In genomic region chr7:117882594-117882993, GRCh38 we compare ENCODE assay signal across 40 cellular contexts. TPM values are rescaled to one million over a fixed set of nuclear protein-coding genes. Genes with fewer than 3 reads are reported as not detected.
"Had no signal": no experiment of that assay in that cellular context is flagged by ENCODE, and none has a peak within 500 bp of the region (broad histone marks: within the 10 kb centered on the region; RNA-seq: fewer than 3 reads in every experiment).

No MANE protein-coding gene starts in this region.

- H3K27ac ChIP-seq: adrenal gland, ascending aorta, body of pancreas, brain microvascular endothelial cell, breast epithelium, cardiac muscle cell had no signal

- H3K4me3 ChIP-seq: adrenal gland, ascending aorta, body of pancreas, breast epithelium, cardiac muscle cell had no signal

- ATAC-seq: activated naive CD4-positive, alpha-beta T cell treated with anti-CD3 and anti-CD28 coated beads, Interleukin-2, amount 50 U/mL, for 72 hours; activated naive CD8-positive, alpha-beta T cell treated with anti-CD3 and anti-CD28 coated beads, Interleukin-2, amount 50 U/mL, for 24 hours; activated T-cell treated with anti-CD3 and anti-CD28 coated beads, Interleukin-2, amount 50 U/mL, for 4 hours; activated T-cell treated with anti-CD3 and anti-CD28 coated beads, Interleukin-2, amount 50 U/mL, for 72 hours; activated T-helper 17 cell treated with anti-CD3 and anti-CD28 coated beads, Interleukin-2, amount 50 U/mL, for 72 hours; body of pancreas had no signal

- H3K27ac Mint-ChIP-seq: activated naive CD4-positive, alpha-beta T cell treated with anti-CD3 and anti-CD28 coated beads for 36 hours; activated naive CD4-positive, alpha-beta T cell treated with anti-CD3 and anti-CD28 coated beads, Interleukin-2, amount 10 ng/mL, durations not matched to agents 7 days and 5 days; activated naive CD4-positive, alpha-beta T cell treated with anti-CD3 and anti-CD28 coated beads, Interleukin-2, amount 50 U/mL, for 24 hours; activated naive CD4-positive, alpha-beta T cell treated with anti-CD3 and anti-CD28 coated beads, Interleukin-2, amount 50 U/mL, for 72 hours; activated naive CD8-positive, alpha-beta T cell; activated naive CD8-positive, alpha-beta T cell treated with anti-CD3 and anti-CD28 coated beads for 36 hours; activated naive CD8-positive, alpha-beta T cell treated with anti-CD3 and anti-CD28 coated beads, Interleukin-2, amount 10 ng/mL, durations not matched to agents 7 days and 5 days; activated naive CD8-positive, alpha-beta T cell treated with anti-CD3 and anti-CD28 coated beads, Interleukin-2, amount 50 U/mL, for 24 hours; activated T-cell treated with anti-CD3 and anti-CD28 coated beads, Interleukin-2, amount 50 U/mL, for 24 hours; activated T-cell treated with anti-CD3 and anti-CD28 coated beads, Interleukin-2, amount 50 U/mL, for 72 hours; activated T-helper 1 cell treated with anti-CD3 and anti-CD28 coated beads, Interleukin-12 subunit alpha, Interleukin-12 subunit beta, Interleukin-2, Interleukin-4 antibody, amounts not matched to agents 30 ng/mL and 10 ng/mL and 1 ng/mL, durations not matched to agents 14 hours and 24 hours and 36 hours; activated T-helper 17 cell treated with anti-CD3 and anti-CD28 coated beads, Interleukin-2, amount 50 U/mL, for 72 hours; activated T-helper 2 cell treated with anti-CD3 and anti-CD28 coated beads, Interferon-gamma antibody, Interleukin-2, Interleukin-4, amounts not matched to agents 10 μg/mL and 5 μg/mL and 100 μg/mL, durations not matched to agents 14 hours and 24 hours and 36 hours; brain had no signal

- H3K27me3 ChIP-seq: adrenal gland, ascending aorta, body of pancreas, brain microvascular endothelial cell, breast epithelium, cardiac muscle cell had no signal

- H3K9me3 ChIP-seq: adrenal gland, ascending aorta, body of pancreas, breast epithelium had no signal

- H3K4me1 ChIP-seq: adrenal gland, ascending aorta, breast epithelium had no signal

- H3K4me3 Mint-ChIP-seq: activated naive CD4-positive, alpha-beta T cell treated with anti-CD3 and anti-CD28 coated beads for 36 hours; activated naive CD4-positive, alpha-beta T cell treated with anti-CD3 and anti-CD28 coated beads, Interleukin-2, amount 10 ng/mL, durations not matched to agents 7 days and 5 days; activated naive CD4-positive, alpha-beta T cell treated with anti-CD3 and anti-CD28 coated beads, Interleukin-2, amount 50 U/mL, for 24 hours; activated naive CD8-positive, alpha-beta T cell; activated naive CD8-positive, alpha-beta T cell treated with anti-CD3 and anti-CD28 coated beads for 36 hours; activated naive CD8-positive, alpha-beta T cell treated with anti-CD3 and anti-CD28 coated beads, Interleukin-2, amount 10 ng/mL, durations not matched to agents 7 days and 5 days; activated naive CD8-positive, alpha-beta T cell treated with anti-CD3 and anti-CD28 coated beads, Interleukin-2, amount 50 U/mL, for 24 hours; activated T-cell treated with anti-CD3 and anti-CD28 coated beads, Interleukin-2, amount 50 U/mL, for 24 hours; activated T-cell treated with anti-CD3 and anti-CD28 coated beads, Interleukin-2, amount 50 U/mL, for 4 hours; activated T-cell treated with anti-CD3 and anti-CD28 coated beads, Interleukin-2, amount 50 U/mL, for 72 hours; activated T-helper 1 cell treated with anti-CD3 and anti-CD28 coated beads, Interleukin-12 subunit alpha, Interleukin-12 subunit beta, Interleukin-2, Interleukin-4 antibody, amounts not matched to agents 30 ng/mL and 10 ng/mL and 1 ng/mL, durations not matched to agents 14 hours and 24 hours and 36 hours; activated T-helper 17 cell treated with anti-CD3 and anti-CD28 coated beads, Interleukin-2, amount 50 U/mL, for 72 hours; brain; central memory CD8-positive, alpha-beta T cell had no signal

- H3K4me1 Mint-ChIP-seq: activated naive CD4-positive, alpha-beta T cell treated with anti-CD3 and anti-CD28 coated beads, Interleukin-2, amount 10 ng/mL, durations not matched to agents 7 days and 5 days; activated naive CD4-positive, alpha-beta T cell treated with anti-CD3 and anti-CD28 coated beads, Interleukin-2, amount 50 U/mL, for 24 hours; activated naive CD8-positive, alpha-beta T cell treated with anti-CD3 and anti-CD28 coated beads for 36 hours; activated naive CD8-positive, alpha-beta T cell treated with anti-CD3 and anti-CD28 coated beads, Interleukin-2, amount 10 ng/mL, durations not matched to agents 7 days and 5 days; activated naive CD8-positive, alpha-beta T cell treated with anti-CD3 and anti-CD28 coated beads, Interleukin-2, amount 50 U/mL, for 24 hours; activated T-helper 17 cell treated with anti-CD3 and anti-CD28 coated beads, Interleukin-2, amount 50 U/mL, for 72 hours; brain; central memory CD8-positive, alpha-beta T cell had no signal

- DNase-seq: activated effector memory CD4-positive, alpha-beta T cell treated with anti-CD3 and anti-CD28 coated beads, Interleukin-2, amount 50 U/mL, for 16 hours; activated effector memory CD4-positive, alpha-beta T cell treated with Interleukin-2 at 50 U/mL for 16 hours; activated gamma-delta T cell; activated gamma-delta T cell treated with Interleukin-2 at 50 U/mL for 16 hours; activated naive CD4-positive, alpha-beta T cell; activated naive CD4-positive, alpha-beta T cell treated with anti-CD3 and anti-CD28 coated beads for 36 hours; activated naive CD4-positive, alpha-beta T cell treated with anti-CD3 and anti-CD28 coated beads, Interleukin-2, amount 10 ng/mL, durations not matched to agents 7 days and 5 days; activated naive CD4-positive, alpha-beta T cell treated with anti-CD3 and anti-CD28 coated beads, Interleukin-2, amount 50 U/mL, for 16 hours; activated naive CD4-positive, alpha-beta T cell treated with Interleukin-2 at 50 U/mL for 16 hours; activated naive CD8-positive, alpha-beta T cell treated with anti-CD3 and anti-CD28 coated beads for 36 hours; activated naive CD8-positive, alpha-beta T cell treated with anti-CD3 and anti-CD28 coated beads, Interleukin-2, amount 10 ng/mL, durations not matched to agents 7 days and 5 days; activated naive CD8-positive, alpha-beta T cell treated with anti-CD3 and anti-CD28 coated beads, Interleukin-2, amount 50 U/mL, for 24 hours; activated T-cell treated with anti-CD3 and anti-CD28 coated beads, Interleukin-2, amount 50 U/mL, for 1 hour; activated T-cell treated with anti-CD3 and anti-CD28 coated beads, Interleukin-2, amount 50 U/mL, for 24 hours; activated T-cell treated with anti-CD3 and anti-CD28 coated beads, Interleukin-2, amount 50 U/mL, for 4 hours; activated T-cell treated with anti-CD3 and anti-CD28 coated beads, Interleukin-2, amount 50 U/mL, for 48 hours; activated T-cell treated with anti-CD3 and anti-CD28 coated beads, Interleukin-2, amount 50 U/mL, for 72 hours; adrenal gland; amniotic stem cell; amygdala; anterior cingulate cortex; aorta; body of pancreas; brain microvascular endothelial cell; caudate nucleus; central memory CD4-positive, alpha-beta T cell; cerebellar nuclear complex had no signal

- H3K36me3 ChIP-seq: adrenal gland, ascending aorta, brain microvascular endothelial cell, breast epithelium, cardiac muscle cell had no signal

- FAIRE-seq: astrocyte, bronchial epithelial cell had no signal

- H3K27me3 Mint-ChIP-seq: activated naive CD4-positive, alpha-beta T cell treated with anti-CD3 and anti-CD28 coated beads, Interleukin-2, amount 10 ng/mL, durations not matched to agents 7 days and 5 days; central memory CD8-positive, alpha-beta T cell had no signal

- H3K9me3 Mint-ChIP-seq: activated naive CD4-positive, alpha-beta T cell treated with anti-CD3 and anti-CD28 coated beads for 36 hours; activated naive CD4-positive, alpha-beta T cell treated with anti-CD3 and anti-CD28 coated beads, Interleukin-2, amount 10 ng/mL, durations not matched to agents 7 days and 5 days; activated naive CD4-positive, alpha-beta T cell treated with anti-CD3 and anti-CD28 coated beads, Interleukin-2, amount 50 U/mL, for 24 hours; activated naive CD4-positive, alpha-beta T cell treated with anti-CD3 and anti-CD28 coated beads, Interleukin-2, amount 50 U/mL, for 72 hours; activated naive CD8-positive, alpha-beta T cell treated with anti-CD3 and anti-CD28 coated beads for 36 hours; activated naive CD8-positive, alpha-beta T cell treated with anti-CD3 and anti-CD28 coated beads, Interleukin-2, amount 10 ng/mL, durations not matched to agents 7 days and 5 days; activated naive CD8-positive, alpha-beta T cell treated with anti-CD3 and anti-CD28 coated beads, Interleukin-2, amount 50 U/mL, for 24 hours; activated T-cell treated with anti-CD3 and anti-CD28 coated beads, Interleukin-2, amount 50 U/mL, for 24 hours; activated T-cell treated with anti-CD3 and anti-CD28 coated beads, Interleukin-2, amount 50 U/mL, for 4 hours; activated T-cell treated with anti-CD3 and anti-CD28 coated beads, Interleukin-2, amount 50 U/mL, for 72 hours; activated T-helper 1 cell treated with anti-CD3 and anti-CD28 coated beads, Interleukin-12 subunit alpha, Interleukin-12 subunit beta, Interleukin-2, Interleukin-4 antibody, amounts not matched to agents 30 ng/mL and 10 ng/mL and 1 ng/mL, durations not matched to agents 14 hours and 24 hours and 36 hours; activated T-helper 17 cell treated with anti-CD3 and anti-CD28 coated beads, Interleukin-2, amount 50 U/mL, for 72 hours; activated T-helper 2 cell treated with anti-CD3 and anti-CD28 coated beads, Interferon-gamma antibody, Interleukin-2, Interleukin-4, amounts not matched to agents 10 μg/mL and 5 μg/mL and 100 μg/mL, durations not matched to agents 14 hours and 24 hours and 36 hours had no signal

RNA-seq across cellular contexts. Expression of gene CTTNBP2, which starts 9.4 kb away (rescaled TPM):
- total RNA-seq: activated naive CD4-positive, alpha-beta T cell treated with anti-CD3 and anti-CD28 coated beads for 36 hours; activated naive CD4-positive, alpha-beta T cell treated with anti-CD3 and anti-CD28 coated beads, Interleukin-2, amount 50 U/mL, for 72 hours; activated naive CD8-positive, alpha-beta T cell treated with anti-CD3 and anti-CD28 coated beads for 36 hours; activated naive CD8-positive, alpha-beta T cell treated with anti-CD3 and anti-CD28 coated beads, Interleukin-2, amount 10 ng/mL, durations not matched to agents 7 days and 5 days; activated T-cell treated with anti-CD3 and anti-CD28 coated beads, Interleukin-2, amount 50 U/mL, for 72 hours; activated T-helper 1 cell treated with anti-CD3 and anti-CD28 coated beads, Interleukin-12 subunit alpha, Interleukin-12 subunit beta, Interleukin-2, Interleukin-4 antibody, amounts not matched to agents 30 ng/mL and 10 ng/mL and 1 ng/mL, durations not matched to agents 14 hours and 24 hours and 36 hours; activated T-helper 2 cell treated with anti-CD3 and anti-CD28 coated beads, Interferon-gamma antibody, Interleukin-2, Interleukin-4, amounts not matched to agents 10 μg/mL and 5 μg/mL and 100 μg/mL, durations not matched to agents 14 hours and 24 hours and 36 hours had no signal
